ENCODE assay signal across 19 cellular contexts in genomic region chrX:112688242-112688641, GRCh38. TPM values are rescaled to one million over a fixed set of nuclear protein-coding genes. Genes with fewer than 3 reads are reported as not detected.
"Had no signal": no experiment of that assay in that cellular context is flagged by ENCODE, and none has a peak within 500 bp of the region (broad histone marks: within the 10 kb centered on the region; RNA-seq: fewer than 3 reads in every experiment).

No MANE protein-coding gene starts in this region.

- H3K4me2 ChIP-seq: neural progenitor cell had no signal

- H3K4me1 ChIP-seq: esophagus squamous epithelium, stomach had no signal

- H3K9ac ChIP-seq: neural progenitor cell had no signal

- H3K9me3 ChIP-seq: esophagus squamous epithelium, stomach had no signal

- H3K36me3 ChIP-seq: cardiac muscle cell, esophagus squamous epithelium, neural progenitor cell, stomach had no signal

- H3K4me1 Mint-ChIP-seq: memory B cell, neural progenitor cell had no signal

- H3K27me3 Mint-ChIP-seq: effector memory CD8-positive, alpha-beta T cell; progenitor cell of endocrine pancreas had no signal

- H3K4me3 Mint-ChIP-seq: activated T-cell treated with anti-CD3 and anti-CD28 coated beads, Interleukin-2, amount 50 U/mL, for 4 hours; memory B cell; neural progenitor cell had no signal

- H3K27me3 ChIP-seq: cardiac muscle cell, esophagus squamous epithelium, neural progenitor cell had no signal

- DNase-seq: activated CD4-positive, alpha-beta T cell treated with anti-CD3 and anti-CD28 coated beads, Interleukin-2, amount 50 U/mL, for 4 hours; activated effector memory CD4-positive, alpha-beta T cell treated with Interleukin-2 at 50 U/mL for 16 hours; activated naive CD4-positive, alpha-beta T cell treated with anti-CD3 and anti-CD28 coated beads, Interleukin-2, amount 50 U/mL, for 16 hours; activated T-cell treated with anti-CD3 and anti-CD28 coated beads, Interleukin-2, amount 50 U/mL, for 4 hours; amniotic stem cell; effector memory CD8-positive, alpha-beta T cell; esophagus squamous epithelium; stimulated activated CD4-positive, alpha-beta T cell treated with anti-CD3 and anti-CD28 coated beads, Interleukin-12 subunit alpha, Interleukin-12 subunit beta, amount 100 ng/mL, for 4 hours; stimulated activated CD4-positive, alpha-beta T cell treated with anti-CD3 and anti-CD28 coated beads, Interleukin-2, amount 100 ng/mL, for 24 hours; stomach; T-helper 1 cell; T1000; trophoblast cell had no signal

- H3K27ac Mint-ChIP-seq: effector memory CD8-positive, alpha-beta T cell; memory B cell; neural progenitor cell; progenitor cell of endocrine pancreas had no signal

- H3K4me3 ChIP-seq: cardiac muscle cell, esophagus squamous epithelium, neural progenitor cell, stomach had no signal

- H3K27ac ChIP-seq: cardiac muscle cell, esophagus squamous epithelium, neural progenitor cell, stomach had no signal

- ATAC-seq: activated T-cell treated with anti-CD3 and anti-CD28 coated beads, Interleukin-2, amount 50 U/mL, for 4 hours; effector memory CD8-positive, alpha-beta T cell had no signal

- H3K36me3 Mint-ChIP-seq: memory B cell, neural progenitor cell had no signal

- H3K9me3 Mint-ChIP-seq: activated T-cell treated with anti-CD3 and anti-CD28 coated beads, Interleukin-2, amount 50 U/mL, for 4 hours; effector memory CD8-positive, alpha-beta T cell; memory B cell had no signal

RNA-seq across cellular contexts. Expression of gene LHFPL1, which starts 8.5 kb away (rescaled TPM):
- total RNA-seq: liver, osteoblast, stomach had no signal
- polyA plus RNA-seq: liver had no signal
